12 cellular contexts compared by ENCODE assay signal in the genomic region with DNA sequence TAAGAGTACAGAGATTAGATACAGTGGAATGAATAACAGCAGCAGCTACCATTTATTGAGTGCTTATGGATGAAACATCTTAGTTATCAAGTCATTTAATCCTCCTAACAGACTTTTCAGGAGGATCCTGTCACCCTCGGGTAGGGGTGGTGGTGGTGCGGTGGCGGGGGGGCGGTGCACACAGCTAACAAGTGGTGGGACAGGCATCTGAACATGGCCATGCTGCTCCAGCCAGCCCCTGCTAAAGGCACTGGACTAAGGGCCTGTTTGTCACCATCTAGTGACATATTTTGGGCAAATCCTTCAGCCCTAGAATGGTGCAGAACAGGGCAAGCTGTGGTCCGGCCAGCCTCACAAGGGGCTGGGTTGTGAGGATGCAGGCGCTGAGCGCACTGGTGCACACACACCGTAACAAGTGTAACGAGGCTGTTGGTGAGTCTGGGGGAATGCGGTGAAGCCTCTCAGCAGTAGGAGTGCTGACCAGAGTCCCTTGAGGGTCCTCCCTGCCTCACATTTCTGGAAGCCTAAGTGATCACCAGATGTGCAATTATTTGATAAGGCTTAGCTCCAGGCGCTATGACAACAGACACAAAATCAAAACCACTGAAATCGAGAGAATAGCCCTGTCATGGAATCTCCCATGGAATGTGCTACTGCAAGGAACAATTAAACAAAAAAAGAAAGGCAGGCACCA.
DNase-seq lines count a peak whose midpoint lies in the region; ATAC-seq, FAIRE-seq and TF ChIP-seq lines count a peak whose summit lies in the region.
"Had no signal": no experiment of that assay in that cellular context is flagged by ENCODE, and none has a peak within 500 bp of the region (broad histone marks: within the 10 kb centered on the region; RNA-seq: fewer than 3 reads in every experiment).

No MANE protein-coding gene starts in this region.

- intact Hi-C loops in esophagus muscularis mucosa (cut with DNase I), result no loop called here

- no peak for TF ChIP-seq POLR2A in NB4 (IDR thresholded peaks at IDR 0.05; ENCODE audit: extremely low read depth, insufficient read length)
- no peak for TF ChIP-seq POLR2A in esophagus muscularis mucosa (IDR thresholded peaks at IDR 0.05; ENCODE audit: low read depth)

- H3K27ac ChIP-seq in esophagus muscularis mucosa (replicated peaks in 1 of 4), result peak overlapping the region; percentile 76 to 96 (median 91)
- peak overlapping the region; percentile 27 for H3K27ac ChIP-seq in trophoblast cell (ENCODE audit: low read depth, low read length)

- peaks cover 12% of the 10 kb centered on the region for H3K79me1 ChIP-seq in trophoblast cell (ENCODE audit: low read length)

- no peak overlapping the region for H2AK5ac ChIP-seq in trophoblast cell (ENCODE audit: low read length)

- H2BK120ac ChIP-seq in trophoblast cell (ENCODE audit: insufficient read depth, low read length, poor library complexity), result no peak overlapping the region

- H3K4me2 ChIP-seq in trophoblast cell (ENCODE audit: low read length), result no peak overlapping the region

- H2BK5ac ChIP-seq in trophoblast cell (ENCODE audit: low read depth, low read length, poor library complexity), result no peak overlapping the region

- no peaks in the 10 kb centered on the region for H3K79me2 ChIP-seq in trophoblast cell (ENCODE audit: control insufficient read depth, insufficient read depth, low read length, poor library complexity)

- no peak overlapping the region for H3K18ac ChIP-seq in trophoblast cell (ENCODE audit: low read length)

- no peak overlapping the region for H3K14ac ChIP-seq in trophoblast cell (ENCODE audit: low read length)

- TF ChIP-seq CTCF in BE2C (IDR thresholded peaks at IDR 0.05; ENCODE audit: low read depth, low read length) (no peak), NB4 (IDR thresholded peaks at IDR 0.05; ENCODE audit: low read depth, low read length) (no peak), esophagus muscularis mucosa (IDR thresholded peaks at IDR 0.05) (no peak), omental fat pad (IDR thresholded peaks at IDR 0.05) (no peak)

- FAIRE-seq in HTR-8/SVneo (lab: Jason Lieb, UNC), result no peak

- H4K91ac ChIP-seq in trophoblast cell (ENCODE audit: low read depth, low read length), result no peak overlapping the region

- no peak overlapping the region for H2BK12ac ChIP-seq in trophoblast cell (ENCODE audit: low read length)

- H3K9ac ChIP-seq in trophoblast cell (ENCODE audit: low read length), result no peak overlapping the region

- no peak overlapping the region for H3K4me3 ChIP-seq in BE2C (ENCODE audit: low read depth, low read length)
- H3K4me3 ChIP-seq in NB4 (ENCODE audit: low read depth, low read length), result no peak overlapping the region
- H3K4me3 ChIP-seq in esophagus muscularis mucosa, result no peak overlapping the region
- no peak overlapping the region for H3K4me3 ChIP-seq in trophoblast cell (ENCODE audit: low read depth, low read length)

- DNase-seq in BE2C (peak; percentile 44), NB4 (ENCODE audit: low read depth) (peak; percentile 73), esophagus muscularis mucosa (ENCODE audit: extremely low spot score) (no peak), trophoblast cell (no peak), NCI-H69 (lab: John Stamatoyannopoulos, UW) (no peak), omental fat pad (ENCODE audit: low spot score) (no peak), CD1c-positive myeloid dendritic cell (ENCODE audit: extremely low spot score) (no peak), HTR-8/SVneo (ENCODE audit: insufficient read length, low spot score) (no peak)
- DNase-seq: activated CD4-positive, alpha-beta T cell treated with anti-CD3 and anti-CD28 coated beads, Interleukin-2, amount 50 U/mL, for 1 hour; activated gamma-delta T cell treated with Interleukin-2 at 50 U/mL for 16 hours; EL; NCI-H2029 treated with DMSO at 0.1 percent for 48 hours had no signal

- no peak overlapping the region for H2AFZ ChIP-seq in trophoblast cell (ENCODE audit: insufficient read depth, low read length, poor library complexity)

- H3K36me3 ChIP-seq in BE2C, result no peaks in the 10 kb centered on the region
- H3K36me3 ChIP-seq in esophagus muscularis mucosa, result peaks cover 0 to 7% (median under 1%) of the 10 kb centered on the region in 4 donors
- H3K36me3 ChIP-seq in trophoblast cell (ENCODE audit: control insufficient read depth in 1 of 2, insufficient read depth in 2 of 2, low read length in 2 of 2), result peaks cover 2 to 3% of the 10 kb centered on the region in 2 experiments

- WGBS in esophagus muscularis mucosa, result 61% methylated on average over 9 of the region's 12 CpGs
- WGBS in trophoblast cell (ENCODE audit: extremely low coverage, insufficient coverage, insufficient read length), result no CpG with 5 or more reads among the region's 12 CpGs

- TF ChIP-seq EP300 in esophagus muscularis mucosa (IDR thresholded peaks at IDR 0.05), result no peak

- H3K4me1 ChIP-seq in BE2C (peaks cover 29% of the 10 kb centered on the region), esophagus muscularis mucosa (peaks cover 56 to 99% (median 96%) of the 10 kb centered on the region in 4 donors), trophoblast cell (ENCODE audit: control insufficient read depth in 1 of 2, insufficient read depth in 2 of 2, low read length in 2 of 2) (peaks cover 11 to 25% of the 10 kb centered on the region in 2 experiments)

- no peak overlapping the region for H4K12ac ChIP-seq in trophoblast cell (ENCODE audit: low read depth, low read length)

- H3K9me3 ChIP-seq in BE2C (no peaks in the 10 kb centered on the region), esophagus muscularis mucosa (no peaks in the 10 kb centered on the region), trophoblast cell (ENCODE audit: insufficient read depth, low read depth, low read length) (no peaks in the 10 kb centered on the region)

- H4K8ac ChIP-seq in trophoblast cell (ENCODE audit: low read depth, low read length), result no peak overlapping the region

- H3K4ac ChIP-seq in trophoblast cell (ENCODE audit: low read depth, low read length), result no peak overlapping the region

- no peak overlapping the region for H3K23ac ChIP-seq in trophoblast cell (ENCODE audit: low read length)

- no peaks in the 10 kb centered on the region for H3K27me3 ChIP-seq in BE2C
- H3K27me3 ChIP-seq in esophagus muscularis mucosa, result no peaks in the 10 kb centered on the region
- H3K27me3 ChIP-seq in trophoblast cell (ENCODE audit: insufficient read depth, low read length), result no peaks in the 10 kb centered on the region

- ATAC-seq in omental fat pad (ENCODE audit: low FRiP score), result no peak

Comparison
In these comparisons a context has a peak if more than half of its experiments do, and no peak if none do; other contexts are left out.
1. DNase-seq: peak in BE2C (single experiment) and NB4 (single experiment); none in esophagus muscularis mucosa (single experiment), trophoblast cell (0 of 2), NCI-H69 (single experiment), omental fat pad (single experiment), CD1c-positive myeloid dendritic cell (single experiment) and HTR-8/SVneo (single experiment).